Comparison of ENCODE assay signal across 18 cellular contexts in the genomic region with DNA sequence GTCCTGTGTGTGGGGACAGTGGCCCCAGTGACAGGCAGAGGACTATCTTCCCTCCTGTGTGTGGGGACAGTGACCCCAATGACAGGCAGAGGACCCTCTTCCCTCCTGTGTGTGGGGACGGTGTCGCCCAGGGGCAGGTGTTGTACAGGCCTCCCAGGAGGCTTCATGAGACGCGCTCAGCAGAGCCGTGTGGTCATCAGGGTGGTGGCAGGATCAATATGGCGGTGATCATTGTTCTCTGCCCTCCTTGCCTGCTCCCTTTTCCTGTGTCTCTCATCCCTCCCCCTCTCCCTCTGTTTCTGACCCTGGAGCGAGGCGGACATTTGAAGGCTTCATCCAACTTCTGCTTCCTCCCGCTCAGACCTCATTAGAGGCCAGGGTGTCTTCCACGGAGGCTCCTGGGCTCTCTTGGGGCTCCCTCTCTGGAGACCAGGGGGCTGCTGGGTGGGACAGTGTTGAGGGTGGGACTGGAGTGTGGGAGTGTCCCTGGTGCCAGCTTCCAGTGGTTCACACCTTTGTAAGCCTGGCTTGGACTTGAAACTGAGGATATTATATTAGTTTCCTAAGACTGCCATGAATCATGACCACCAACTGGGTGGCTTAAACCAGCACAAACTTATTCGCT.
"Had no signal": no experiment of that assay in that cellular context is flagged by ENCODE, and none has a peak within 500 bp of the region (broad histone marks: within the 10 kb centered on the region; RNA-seq: fewer than 3 reads in every experiment).

No MANE protein-coding gene starts in this region.

- H3K4me3 ChIP-seq: colonic mucosa, dorsolateral prefrontal cortex, gastrocnemius medialis, left lung, lower lobe of right lung, tibial artery had no signal

- H3K9me3 ChIP-seq: colonic mucosa, gastrocnemius medialis, left lung, lower lobe of right lung, neutrophil, tibial artery had no signal

- H3K36me3 ChIP-seq: colonic mucosa, gastrocnemius medialis, left lung, lower lobe of right lung, neutrophil, tibial artery had no signal

- ATAC-seq: esophagus mucosa; gastrocnemius medialis; left lung; lower lobe of right lung; stimulated activated effector memory CD8-positive, alpha-beta T cell treated with anti-CD3 and anti-CD28 coated beads, Interleukin-12 subunit alpha, Interleukin-12 subunit beta, amount 100 ng/mL, for 72 hours; stimulated activated naive CD8-positive, alpha-beta T cell treated with anti-CD3 and anti-CD28 coated beads, Interleukin-15, Interleukin-2, amounts not matched to agents 100 U/mL and 50 U/mL, for 24 hours had no signal

- H3K27me3 ChIP-seq: colonic mucosa, dorsolateral prefrontal cortex, gastrocnemius medialis, left lung, neutrophil, tibial artery had no signal

- H3K27ac ChIP-seq: colonic mucosa, gastrocnemius medialis, left lung, lower lobe of right lung, neutrophil, tibial artery had no signal

- H3K4me1 ChIP-seq: colonic mucosa, gastrocnemius medialis, left lung, lower lobe of right lung had no signal

- DNase-seq: caudate nucleus; colonic mucosa; effector CD8-positive, alpha-beta T cell; gastrocnemius medialis; glutamatergic neuron; left lung; lower lobe of right lung; naive B cell; nephron progenitor cell; small intestine; stimulated activated CD4-positive, alpha-beta T cell treated with anti-CD3 and anti-CD28 coated beads, Interleukin-2, amount 100 ng/mL, for 48 hours; stimulated activated CD8-positive, alpha-beta memory T cell treated with anti-CD3 and anti-CD28 coated beads, Interleukin-4, amount 100 ng/mL, for 48 hours; stimulated activated naive CD8-positive, alpha-beta T cell treated with anti-CD3 and anti-CD28 coated beads, Interleukin-15, Interleukin-2, amounts not matched to agents 100 U/mL and 50 U/mL, for 24 hours had no signal
